ENCODE assay signal across 7 cellular contexts in the genomic region with DNA sequence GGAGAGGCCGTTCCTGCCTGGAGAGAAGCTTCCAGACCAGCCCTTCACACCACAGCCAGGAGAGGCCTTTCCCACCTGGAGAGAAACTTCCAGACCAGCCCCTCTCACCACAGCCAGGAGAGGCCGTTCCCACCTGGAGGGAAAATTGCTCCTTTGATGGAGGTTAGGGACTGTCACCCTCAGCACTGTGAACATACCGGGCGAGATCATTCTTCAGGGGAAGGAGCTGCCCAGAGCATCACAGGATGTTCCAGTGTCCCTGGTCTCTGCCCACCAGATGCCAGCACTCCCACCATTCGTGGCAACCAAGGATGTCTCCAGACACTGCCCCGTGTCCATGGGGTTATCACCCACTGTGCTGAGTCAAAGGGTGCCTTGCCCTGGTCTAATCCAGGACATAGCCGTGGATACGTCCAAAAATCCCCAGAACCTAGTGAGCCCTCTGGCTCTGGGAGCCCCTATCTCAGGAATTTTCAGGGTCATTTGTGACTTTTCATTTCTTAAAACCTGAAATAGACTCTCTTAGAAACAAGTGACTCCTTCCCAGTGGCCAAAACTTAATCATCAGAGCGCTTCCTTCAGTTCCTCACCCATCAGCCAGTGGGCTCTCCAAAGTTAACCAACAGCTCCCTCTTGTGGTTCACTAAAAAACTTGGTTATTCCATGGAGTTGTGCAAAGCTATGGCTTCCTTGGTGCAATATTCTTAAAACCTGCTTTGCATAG.
A peak's percentile ranks its signal among the peaks of the same experiment; 100 is the strongest.
DNase-seq lines count a peak whose midpoint lies in the region; ATAC-seq, FAIRE-seq and TF ChIP-seq lines count a peak whose summit lies in the region.

No MANE protein-coding gene starts in this region.

- no peak for ATAC-seq in activated CD8-positive, alpha-beta T cell treated with anti-CD3 and anti-CD28 coated beads, Interleukin-2, amount 10 ng/mL, durations not matched to agents 7 days and 5 days
- peak; percentile 58 to 83 (median 65) for ATAC-seq in heart left ventricle
- ATAC-seq in GM21381 (IDR thresholded peaks at IDR 0.05; ENCODE audit: unreplicated experiment) = no peak

- CTCF ChIA-PET in activated CD8-positive, alpha-beta T cell treated with anti-CD3 and anti-CD28 coated beads, Interleukin-2, amount 10 ng/mL, durations not matched to agents 7 days and 5 days (lab: Charles Lee) = interaction anchor here (0.7 to 2.2 kb wide), 5 partner anchors 9 to 761 kb away, joined by 3 to 6 read pairs (median 4); a partner anchor contains a TSS

- H3K27ac ChIP-seq in heart left ventricle (no peak overlapping the region), rectal smooth muscle tissue (ENCODE audit: low read depth, low read length) (peak overlapping the region; percentile 54)

- H3K9ac ChIP-seq in rectal smooth muscle tissue (ENCODE audit: low read length) = no peak overlapping the region

- no peak overlapping the region for H3K4me3 ChIP-seq in heart left ventricle
- no peak overlapping the region for H3K4me3 ChIP-seq in rectal smooth muscle tissue (ENCODE audit: low read length)

- no peaks in the 10 kb centered on the region for H3K4me1 ChIP-seq in heart left ventricle
- peaks cover 2% of the 10 kb centered on the region for H3K4me1 ChIP-seq in rectal smooth muscle tissue (ENCODE audit: control insufficient read depth, insufficient read depth, low read length)

- no peaks in the 10 kb centered on the region for H3K36me3 Mint-ChIP-seq in activated CD8-positive, alpha-beta T cell treated with anti-CD3 and anti-CD28 coated beads, Interleukin-2, amount 10 ng/mL, durations not matched to agents 7 days and 5 days (ENCODE audit: low read depth)

- peak; percentile 56 to 76 (median 71) for TF ChIP-seq CTCF in heart left ventricle (IDR thresholded peaks at IDR 0.05)

- H3K27me3 Mint-ChIP-seq in activated CD8-positive, alpha-beta T cell treated with anti-CD3 and anti-CD28 coated beads, Interleukin-2, amount 10 ng/mL, durations not matched to agents 7 days and 5 days (ENCODE audit: low read depth) = no peaks in the 10 kb centered on the region

- WGBS in heart left ventricle, 4 donors = 79 to 89% (median 84%) methylated on average over 7 to 9 of the region's 9 CpGs

- peak; percentile 79 for FAIRE-seq in G401.6 (lab: Jason Lieb, UNC)

- peaks cover 0 to 10% (median 0%) of the 10 kb centered on the region in 12 donors for H3K9me3 ChIP-seq in heart left ventricle

- no peak overlapping the region for H3K4me3 Mint-ChIP-seq in activated CD8-positive, alpha-beta T cell treated with anti-CD3 and anti-CD28 coated beads, Interleukin-2, amount 10 ng/mL, durations not matched to agents 7 days and 5 days

- H3K27ac Mint-ChIP-seq in activated CD8-positive, alpha-beta T cell treated with anti-CD3 and anti-CD28 coated beads, Interleukin-2, amount 10 ng/mL, durations not matched to agents 7 days and 5 days = no peak overlapping the region

- H3K27me3 ChIP-seq in heart left ventricle = no peaks in the 10 kb centered on the region
- no peaks in the 10 kb centered on the region for H3K27me3 ChIP-seq in rectal smooth muscle tissue (ENCODE audit: control insufficient read depth, insufficient read depth, low read length)

- no peaks in the 10 kb centered on the region for H3K4me1 Mint-ChIP-seq in activated CD8-positive, alpha-beta T cell treated with anti-CD3 and anti-CD28 coated beads, Interleukin-2, amount 10 ng/mL, durations not matched to agents 7 days and 5 days (ENCODE audit: low read depth)

- no peak for TF ChIP-seq POLR2A in heart left ventricle (IDR thresholded peaks at IDR 0.05)

- H3K36me3 ChIP-seq in heart left ventricle (peaks cover 0 to 52% (median 11%) of the 10 kb centered on the region in 9 donors), rectal smooth muscle tissue (ENCODE audit: control insufficient read depth, insufficient read depth, low read length) (peaks cover 22% of the 10 kb centered on the region)

- intact Hi-C loops in heart left ventricle (cut with DNase I) = loop anchor here in 9 of 10 donors (2.0 to 10.0 kb wide), 10 partner anchors 408 to 1328 kb away; a partner anchor contains a TSS

- POLR2A ChIA-PET in activated CD8-positive, alpha-beta T cell treated with anti-CD3 and anti-CD28 coated beads, Interleukin-2, amount 10 ng/mL, durations not matched to agents 7 days and 5 days (lab: Charles Lee) = no interaction called here

- no peaks in the 10 kb centered on the region for H3K9me3 Mint-ChIP-seq in activated CD8-positive, alpha-beta T cell treated with anti-CD3 and anti-CD28 coated beads, Interleukin-2, amount 10 ng/mL, durations not matched to agents 7 days and 5 days (ENCODE audit: insufficient read depth)

- DNase-seq in HCEC 1CT (peak; percentile 61), NCI-H2171 (lab: John Stamatoyannopoulos, UW) (peak; percentile 20), heart left ventricle (peak in 1 of 5 donors; percentile 32)
- peak; percentile 50 for DNase-seq in activated CD8-positive, alpha-beta T cell treated with anti-CD3 and anti-CD28 coated beads, Interleukin-2, amount 10 ng/mL, durations not matched to agents 7 days and 5 days

Comparison
In these comparisons a context has a peak if more than half of its experiments do, and no peak if none do; other contexts are left out.
1. ATAC-seq: peak in heart left ventricle (4 of 4); none in activated CD8-positive, alpha-beta T cell treated with anti-CD3 and anti-CD28 coated beads, Interleukin-2, amount 10 ng/mL, durations not matched to agents 7 days and 5 days (single experiment) and GM21381 (single experiment).